ENCODE assay signal across 23 cellular contexts in genomic region chr14:56290195-56290594, GRCh38.
"Had no signal": no experiment of that assay in that cellular context is flagged by ENCODE, and none has a peak within 500 bp of the region (broad histone marks: within the 10 kb centered on the region; RNA-seq: fewer than 3 reads in every experiment).

No MANE protein-coding gene starts in this region.

- H3K27ac Mint-ChIP-seq: stimulated activated memory B cell treated with anti-CD40 and anti-IgM and Interleukin-4, amounts not matched to agents 10 μg/mL and 1 μg/mL and 100 μg/mL, for 72 hours; stimulated activated naive B cell treated with anti-CD40 and anti-IgM and Interleukin-4, amounts not matched to agents 10 μg/mL and 1 μg/mL and 100 μg/mL, for 72 hours; stimulated activated naive CD8-positive, alpha-beta T cell treated with anti-CD3 and anti-CD28 coated beads, Interleukin-15, Interleukin-2, amounts not matched to agents 100 ng/mL and 50 ng/mL, for 24 hours; type B pancreatic cell had no signal

- H3K9me3 Mint-ChIP-seq: stimulated activated memory B cell treated with anti-CD40 and anti-IgM and Interleukin-4, amounts not matched to agents 10 μg/mL and 1 μg/mL and 100 μg/mL, for 72 hours; stimulated activated naive B cell treated with anti-CD40 and anti-IgM and Interleukin-4, amounts not matched to agents 10 μg/mL and 1 μg/mL and 100 μg/mL, for 72 hours; stimulated activated naive CD8-positive, alpha-beta T cell treated with anti-CD3 and anti-CD28 coated beads, Interleukin-15, amount 100 ng/mL, for 72 hours; stimulated activated naive CD8-positive, alpha-beta T cell treated with anti-CD3 and anti-CD28 coated beads, Interleukin-15, Interleukin-2, amounts not matched to agents 100 ng/mL and 50 ng/mL, for 24 hours; type B pancreatic cell had no signal

- H3K4me3 Mint-ChIP-seq: stimulated activated memory B cell treated with anti-CD40 and anti-IgM and Interleukin-4, amounts not matched to agents 10 μg/mL and 1 μg/mL and 100 μg/mL, for 72 hours; stimulated activated naive B cell treated with anti-CD40 and anti-IgM and Interleukin-4, amounts not matched to agents 10 μg/mL and 1 μg/mL and 100 μg/mL, for 72 hours; stimulated activated naive CD8-positive, alpha-beta T cell treated with anti-CD3 and anti-CD28 coated beads, Interleukin-15, amount 100 ng/mL, for 72 hours; stimulated activated naive CD8-positive, alpha-beta T cell treated with anti-CD3 and anti-CD28 coated beads, Interleukin-15, Interleukin-2, amounts not matched to agents 100 ng/mL and 50 ng/mL, for 24 hours; type B pancreatic cell had no signal

- H3K4me1 Mint-ChIP-seq: stimulated activated memory B cell treated with anti-CD40 and anti-IgM and Interleukin-4, amounts not matched to agents 10 μg/mL and 1 μg/mL and 100 μg/mL, for 72 hours had no signal

- ATAC-seq: stimulated activated memory B cell treated with anti-CD40 and anti-IgM and Interleukin-4, amounts not matched to agents 10 μg/mL and 1 μg/mL and 100 μg/mL, for 72 hours; stimulated activated naive B cell treated with anti-CD40 and anti-IgM and Interleukin-4, amounts not matched to agents 10 μg/mL and 1 μg/mL and 100 μg/mL, for 72 hours; stimulated activated naive CD8-positive, alpha-beta T cell treated with anti-CD3 and anti-CD28 coated beads, Interleukin-15, amount 100 ng/mL, for 72 hours; stimulated activated naive CD8-positive, alpha-beta T cell treated with anti-CD3 and anti-CD28 coated beads, Interleukin-15, Interleukin-2, amounts not matched to agents 100 U/mL and 50 U/mL, for 24 hours; upper lobe of right lung had no signal

- DNase-seq: stimulated activated CD4-positive, alpha-beta T cell treated with anti-CD3 and anti-CD28 coated beads, Interleukin-2, amount 100 ng/mL, for 24 hours; stimulated activated CD4-positive, alpha-beta T cell treated with anti-CD3 and anti-CD28 coated beads, Interleukin-2, amount 100 ng/mL, for 48 hours; stimulated activated CD4-positive, alpha-beta T cell treated with anti-CD3 and anti-CD28 coated beads, Interleukin-4, amount 100 ng/mL, for 1 hour; stimulated activated CD4-positive, alpha-beta T cell treated with anti-CD3 and anti-CD28 coated beads, Interleukin-4, amount 100 ng/mL, for 24 hours; stimulated activated CD4-positive, alpha-beta T cell treated with anti-CD3 and anti-CD28 coated beads, Interleukin-4, amount 100 ng/mL, for 4 hours; stimulated activated CD8-positive, alpha-beta memory T cell treated with anti-CD3 and anti-CD28 coated beads, Interleukin-4, amount 100 ng/mL, for 48 hours; stimulated activated naive B cell treated with anti-CD40 and anti-IgM and Interleukin-4, amounts not matched to agents 10 μg/mL and 1 μg/mL and 100 μg/mL, for 72 hours; stimulated activated naive CD4-positive, alpha-beta T cell; stimulated activated naive CD4-positive, alpha-beta T cell treated with Interleukin-2 at 50 U/mL for 16 hours; stimulated activated naive CD8-positive, alpha-beta T cell treated with anti-CD3 and anti-CD28 coated beads, Interleukin-15, amount 100 ng/mL, for 72 hours; stimulated activated naive CD8-positive, alpha-beta T cell treated with anti-CD3 and anti-CD28 coated beads, Interleukin-15, Interleukin-2, amounts not matched to agents 100 U/mL and 50 U/mL, for 24 hours; stomach; substantia nigra; testis; thyroid gland; tibial artery; transverse colon; trophoblast cell; upper lobe of right lung; uterus had no signal
